ENCODE assay signal across 11 cellular contexts in the genomic region with DNA sequence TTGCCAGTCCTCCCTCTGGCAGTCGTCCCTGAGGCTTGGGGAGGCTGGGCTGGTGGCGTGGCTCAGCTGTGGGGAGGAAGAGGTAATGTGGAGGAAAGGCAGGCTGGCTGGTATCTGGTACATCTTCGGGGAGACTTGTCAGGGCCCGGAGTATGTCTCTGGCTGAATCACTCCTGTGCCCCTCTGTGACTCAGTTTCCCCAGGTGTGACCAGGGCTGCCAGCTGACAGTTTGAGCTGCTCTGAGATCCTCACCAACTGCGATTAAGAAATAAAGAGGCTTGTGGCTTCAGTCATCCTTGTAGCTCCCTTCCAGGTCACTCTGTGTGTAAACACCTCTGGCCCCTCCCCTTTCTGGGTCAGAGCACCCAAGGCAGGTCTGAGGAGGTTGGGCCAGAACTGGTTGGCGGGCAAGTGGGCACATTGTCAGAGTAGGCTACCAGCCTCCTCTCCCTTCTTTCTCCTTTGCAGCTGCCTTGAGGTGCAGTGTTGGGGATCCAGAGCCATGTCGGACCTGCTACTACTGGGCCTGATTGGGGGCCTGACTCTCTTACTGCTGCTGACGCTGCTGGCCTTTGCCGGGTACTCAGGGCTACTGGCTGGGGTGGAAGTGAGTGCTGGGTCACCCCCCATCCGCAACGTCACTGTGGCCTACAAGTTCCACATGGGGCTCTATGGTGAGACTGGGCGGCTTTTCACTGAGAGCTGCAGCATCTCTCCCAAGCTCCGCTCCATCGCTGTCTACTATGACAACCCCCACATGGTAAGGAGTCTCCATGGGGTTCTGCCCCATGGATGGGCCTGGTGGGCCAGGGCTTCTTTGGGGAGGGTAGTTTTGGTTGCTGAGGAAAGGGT. TPM values are rescaled to one million over a fixed set of nuclear protein-coding genes. Genes with fewer than 3 reads are reported as not detected.
A peak's percentile ranks its signal among the peaks of the same experiment; 100 is the strongest.
DNase-seq lines count a peak whose midpoint lies in the region; ATAC-seq and TF ChIP-seq lines count a peak whose summit lies in the region.
"Had no signal": no experiment of that assay in that cellular context is flagged by ENCODE, and none has a peak within 500 bp of the region (broad histone marks: within the 10 kb centered on the region; RNA-seq: fewer than 3 reads in every experiment).

No MANE protein-coding gene starts in this region.

- H3K36me3 ChIP-seq in RWPE2 (ENCODE audit: low read depth) (peaks cover 20% of the 10 kb centered on the region), PC-3 (ENCODE audit: low read depth, low read length) (0 out of 2 replicates have a peak, but pooled peaks cover 3% of the 10 kb centered on the region)

- H3K9me3 ChIP-seq in RWPE2 (ENCODE audit: severe bottlenecking): no peaks in the 10 kb centered on the region
- no peaks in the 10 kb centered on the region for H3K9me3 ChIP-seq in PC-3 (ENCODE audit: low read length)

- no peak overlapping the region for H2AFZ ChIP-seq in PC-3 (ENCODE audit: low read length)

- CTCF ChIA-PET in activated CD8-positive, alpha-beta memory T cell treated with anti-CD3 and anti-CD28 coated beads, Interleukin-2, amount 10 ng/mL, durations not matched to agents 7 days and 5 days (lab: Charles Lee): interaction anchor here (1.8 to 14.1 kb wide), 5 partner anchors 11 to 284 kb away, joined by 3 to 269 read pairs (median 45); a partner anchor contains a TSS
- CTCF ChIA-PET in PC-3 (lab: Charles Lee): interaction anchor here (1.1 kb wide), 1 partner anchor 172 kb away, joined by 4 read pairs; no protein-coding TSS in a partner anchor

- no peaks in the 10 kb centered on the region for H3K27me3 ChIP-seq in RWPE2 (ENCODE audit: insufficient read depth, poor library complexity, severe bottlenecking)
- no peaks in the 10 kb centered on the region for H3K27me3 ChIP-seq in PC-3 (ENCODE audit: low read length)

- no peak for TF ChIP-seq CTCF in RWPE2 (IDR thresholded peaks at IDR 0.05; ENCODE audit: poor library complexity, severe bottlenecking)
- TF ChIP-seq CTCF in PC-3 (conservative IDR thresholded peaks at IDR 0.05; ENCODE audit: low read depth, low read length): no peak

- BruUV-seq in PC-3 (replicated peaks; lab: Mats Ljungman, UMichigan): no TSS peak

- H3K4me2 ChIP-seq in PC-3 (ENCODE audit: low read length): no peak overlapping the region

- intact Hi-C loops in sciatic nerve (cut with DNase I) (no loop called here), PC-3 (cut with micrococcal nuclease) (loop anchor here (5.0 to 10.0 kb wide), 2 partner anchors 268 to 289 kb away; a partner anchor contains a TSS)

- H3K27ac Mint-ChIP-seq in activated CD8-positive, alpha-beta memory T cell treated with anti-CD3 and anti-CD28 coated beads, Interleukin-2, amount 10 ng/mL, durations not matched to agents 7 days and 5 days: peak overlapping the region; percentile 78

- H3K4me3 ChIP-seq in RWPE2 (ENCODE audit: severe bottlenecking) (no peak overlapping the region), PC-3 (ENCODE audit: low read length) (no peak overlapping the region)
- H3K4me3 ChIP-seq: GM12878 had no signal

- H3K79me2 ChIP-seq in PC-3 (ENCODE audit: low read length): peaks cover 36% of the 10 kb centered on the region

- H3K27me3 Mint-ChIP-seq in activated CD8-positive, alpha-beta memory T cell treated with anti-CD3 and anti-CD28 coated beads, Interleukin-2, amount 10 ng/mL, durations not matched to agents 7 days and 5 days: no peaks in the 10 kb centered on the region

- peaks cover 83% of the 10 kb centered on the region for H3K4me1 Mint-ChIP-seq in activated CD8-positive, alpha-beta memory T cell treated with anti-CD3 and anti-CD28 coated beads, Interleukin-2, amount 10 ng/mL, durations not matched to agents 7 days and 5 days

- POLR2A ChIA-PET in PC-3 (lab: Charles Lee; ENCODE audit: unreplicated experiment): interaction anchor here (0.9 kb wide), 1 partner anchor 175 kb away, joined by 3 read pairs; no protein-coding TSS in a partner anchor

- peaks cover 20% of the 10 kb centered on the region for H3K36me3 Mint-ChIP-seq in activated CD8-positive, alpha-beta memory T cell treated with anti-CD3 and anti-CD28 coated beads, Interleukin-2, amount 10 ng/mL, durations not matched to agents 7 days and 5 days

- peak overlapping the region; percentile 55 for H3K4me3 Mint-ChIP-seq in activated CD8-positive, alpha-beta memory T cell treated with anti-CD3 and anti-CD28 coated beads, Interleukin-2, amount 10 ng/mL, durations not matched to agents 7 days and 5 days

- in situ Hi-C loops in G401 (cut with HindIII; ENCODE audit: low sequenced_read_pairs): no loop called here

- 0 out of 2 replicates have a peak, but pooled peaks cover 4% of the 10 kb centered on the region for H4K20me1 ChIP-seq in PC-3 (ENCODE audit: low read length)

- peak overlapping the region; percentile 45 for H3K27ac ChIP-seq in RWPE2 (ENCODE audit: poor library complexity, severe bottlenecking)
- peak overlapping the region; percentile 78 for H3K27ac ChIP-seq in epithelial cell of prostate
- no peak overlapping the region for H3K27ac ChIP-seq in PC-3 (ENCODE audit: low read length)

- no peaks in the 10 kb centered on the region for H3K9me3 Mint-ChIP-seq in activated CD8-positive, alpha-beta memory T cell treated with anti-CD3 and anti-CD28 coated beads, Interleukin-2, amount 10 ng/mL, durations not matched to agents 7 days and 5 days (ENCODE audit: low read depth)

- no peaks in the 10 kb centered on the region for H3K9me2 ChIP-seq in PC-3 (replicated peaks; ENCODE audit: low read length)

- peaks cover 10% of the 10 kb centered on the region for H3K4me1 ChIP-seq in RWPE2 (ENCODE audit: insufficient read depth, poor library complexity, severe bottlenecking)
- H3K4me1 ChIP-seq in PC-3 (ENCODE audit: insufficient read depth, low read length): peaks cover 50% of the 10 kb centered on the region

- DNase-seq in activated CD8-positive, alpha-beta memory T cell treated with anti-CD3 and anti-CD28 coated beads, Interleukin-2, amount 10 ng/mL, durations not matched to agents 7 days and 5 days: no peak
- no peak for DNase-seq in activated CD8-positive, alpha-beta memory T cell treated with anti-CD3 and anti-CD28 coated beads, Interleukin-2, amount 50 U/mL, for 4 hours
- DNase-seq in RWPE2 (ENCODE audit: low spot score): peak; percentile 34
- DNase-seq in epithelial cell of prostate (ENCODE audit: low read depth, low spot score): no peak
- DNase-seq in sciatic nerve (ENCODE audit: low spot score): peak; percentile 45
- DNase-seq in G401 (ENCODE audit: low spot score): no peak
- DNase-seq in PC-3: no peak
- DNase-seq: NCI-H1694 treated with DMSO at 0.1 percent for 48 hours; stimulated activated CD4-positive, alpha-beta T cell treated with anti-CD3 and anti-CD28 coated beads, Interleukin-1b, Interleukin-23, amount 100 ng/mL, for 48 hours had no signal

- no peaks in the 10 kb centered on the region for H3F3A ChIP-seq in PC-3 (ENCODE audit: low read length, unreplicated experiment)

- H3K9ac ChIP-seq in PC-3 (ENCODE audit: low read length): no peak overlapping the region

- no peak for ATAC-seq in activated CD8-positive, alpha-beta memory T cell treated with anti-CD3 and anti-CD28 coated beads, Interleukin-2, amount 10 ng/mL, durations not matched to agents 7 days and 5 days
- ATAC-seq in RWPE2 (ENCODE audit: low read depth): no peak
- ATAC-seq in sciatic nerve: no peak
- ATAC-seq in HG02623 (IDR thresholded peaks at IDR 0.05; ENCODE audit: unreplicated experiment): no peak
- ATAC-seq in PC-3: no peak
- ATAC-seq: GM12878 had no signal

RNA-seq across cellular contexts. Expression of a gene that starts 3.0 kb away (rescaled TPM):
- total RNA-seq in activated CD8-positive, alpha-beta memory T cell treated with anti-CD3 and anti-CD28 coated beads, Interleukin-2, amount 10 ng/mL, durations not matched to agents 7 days and 5 days: 10 to 100 TPM; 58.8 to 66.5 TPM
- total RNA-seq in sciatic nerve (35.8 TPM), PC-3 (2014; rRNA removed) (85.5 and 88.1 TPM in 2 replicates)
- total RNA-seq in G401 (2014; rRNA removed; shearing (Covaris generic)): 67.9 and 69.7 TPM in 2 replicates

RNA-seq across cellular contexts. Expression of a gene that starts 32.8 kb away (rescaled TPM):
- total RNA-seq in activated CD8-positive, alpha-beta memory T cell treated with anti-CD3 and anti-CD28 coated beads, Interleukin-2, amount 10 ng/mL, durations not matched to agents 7 days and 5 days: under 1 TPM; 0.52 to 0.55 TPM
- total RNA-seq in sciatic nerve: 0.40 TPM
- total RNA-seq in G401 (2014; rRNA removed; shearing (Covaris generic)): under 0.01 TPM in 1 of 2 replicates, not detected in the other
- total RNA-seq in PC-3 (2014; rRNA removed): 0.07 and 0.17 TPM in 2 replicates

Comparison
In these comparisons a context has a peak if more than half of its experiments do, and no peak if none do; other contexts are left out.
1. DNase-seq: peak in RWPE2 (single experiment) and sciatic nerve (single experiment); none in activated CD8-positive, alpha-beta memory T cell treated with anti-CD3 and anti-CD28 coated beads, Interleukin-2, amount 10 ng/mL, durations not matched to agents 7 days and 5 days (single experiment), activated CD8-positive, alpha-beta memory T cell treated with anti-CD3 and anti-CD28 coated beads, Interleukin-2, amount 50 U/mL, for 4 hours (single experiment), epithelial cell of prostate (single experiment), G401 (single experiment) and PC-3 (single experiment).